12 cellular contexts compared by ENCODE assay signal in the genomic region with DNA sequence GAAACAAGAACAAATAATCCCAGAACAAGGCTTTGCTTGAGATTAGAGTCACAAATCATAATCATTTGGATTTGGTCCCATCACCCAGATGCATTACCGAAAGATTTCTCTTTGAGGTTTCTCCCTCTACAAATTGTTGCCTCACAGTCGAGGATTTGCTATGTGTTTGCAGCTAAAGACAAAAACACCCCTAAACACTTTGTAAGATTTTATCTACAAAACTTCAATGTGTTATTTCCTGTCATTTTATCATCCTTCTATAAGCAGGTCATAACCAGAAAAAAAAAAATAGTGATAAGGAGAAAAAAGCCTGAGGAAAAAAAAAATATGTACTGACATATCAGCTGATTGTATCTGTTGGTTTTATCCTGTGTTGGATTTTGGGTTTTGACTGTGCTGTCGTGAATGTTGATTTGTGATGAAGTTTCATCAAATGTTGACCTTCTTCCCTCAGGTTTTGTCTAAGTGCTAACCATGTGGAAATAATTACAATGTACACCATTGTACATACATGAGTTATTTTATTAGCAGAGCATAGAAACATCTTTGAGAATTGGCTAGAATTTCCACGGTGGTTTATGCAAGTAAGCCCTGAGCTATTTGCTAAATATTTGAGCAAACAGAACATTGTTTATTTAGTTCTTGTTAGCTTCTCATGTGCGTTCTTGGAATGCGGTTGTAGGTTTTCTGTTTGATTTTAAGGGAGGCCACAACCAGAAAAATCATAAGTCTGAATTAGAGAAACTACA.
DNase-seq lines count a peak whose midpoint lies in the region; ATAC-seq, FAIRE-seq and TF ChIP-seq lines count a peak whose summit lies in the region.
"Had no signal": no experiment of that assay in that cellular context is flagged by ENCODE, and none has a peak within 500 bp of the region (broad histone marks: within the 10 kb centered on the region; RNA-seq: fewer than 3 reads in every experiment).

No MANE protein-coding gene starts in this region.

- peaks cover 3% of the 10 kb centered on the region for H3K9me3 Mint-ChIP-seq in natural killer cell treated with Interleukin-12 subunit alpha and Interleukin-12 subunit beta and Interleukin-15 and Interleukin-18, amount 100 ng/mL, for 72 hours
- H3K9me3 Mint-ChIP-seq: activated naive CD4-positive, alpha-beta T cell treated with anti-CD3 and anti-CD28 coated beads, Interleukin-2, amount 50 U/mL, for 72 hours had no signal

- intact Hi-C loops in mammary epithelial cell (cut with micrococcal nuclease) (no loop called here), dorsolateral prefrontal cortex (cut with DNase I) (no loop called here)

- H3K9ac ChIP-seq in mammary epithelial cell (ENCODE audit: insufficient read depth, low read length): no peak overlapping the region

- no peak overlapping the region for H3K27ac ChIP-seq in mammary epithelial cell (ENCODE audit: insufficient read depth, low read depth, low read length)
- H3K27ac ChIP-seq in dorsolateral prefrontal cortex: no peak overlapping the region
- no peak overlapping the region for H3K27ac ChIP-seq in small intestine (ENCODE audit: low read depth in 1 of 2, low read length in 1 of 2)
- H3K27ac ChIP-seq in Peyer's patch: peak overlapping the region in 1 of 4 donors; percentile 32

- H3K36me3 ChIP-seq in mammary epithelial cell (ENCODE audit: insufficient read depth, low read length) (no peaks in the 10 kb centered on the region), small intestine (ENCODE audit: control insufficient read depth in 2 of 2, insufficient read depth in 2 of 2, low read length in 2 of 2) (no peaks in the 10 kb centered on the region), Peyer's patch (no peaks in the 10 kb centered on the region)

- peak; percentile 58 to 84 for ATAC-seq in natural killer cell treated with Interleukin-12 subunit alpha and Interleukin-12 subunit beta and Interleukin-15 and Interleukin-18, amount 100 ng/mL, for 72 hours
- ATAC-seq: activated CD4-positive, CD25-positive, alpha-beta regulatory T cell treated with anti-CD3 and anti-CD28 coated beads, Interleukin-2, amount 50 U/mL, for 24 hours; activated naive CD4-positive, alpha-beta T cell treated with anti-CD3 and anti-CD28 coated beads, Interleukin-2, amount 50 U/mL, for 72 hours had no signal

- in situ Hi-C loops in mammary epithelial cell (cut with MboI; ENCODE audit: low sequenced_read_pairs in 2 of 2): no loop called here

- H3K4me1 Mint-ChIP-seq in natural killer cell treated with Interleukin-12 subunit alpha and Interleukin-12 subunit beta and Interleukin-15 and Interleukin-18, amount 100 ng/mL, for 72 hours (ENCODE audit: low read depth in 2 of 2): peaks cover 14 to 29% of the 10 kb centered on the region in 2 donors

- 36% methylated on average over 6 of the region's 6 CpGs for WGBS in mammary epithelial cell (ENCODE audit: low coverage, missing lambda C conversion rate)
- 34 to 41% (median 38%) methylated on average over 6 of the region's 6 CpGs for WGBS in small intestine, 3 donors

- no peaks in the 10 kb centered on the region for H4K20me1 ChIP-seq in mammary epithelial cell (ENCODE audit: insufficient read depth, low read length)

- TF ChIP-seq POLR2A in Peyer's patch (IDR thresholded peaks at IDR 0.05): no peak

- H3K27me3 ChIP-seq in mammary epithelial cell (ENCODE audit: insufficient read depth, low read length) (no peaks in the 10 kb centered on the region), dorsolateral prefrontal cortex (no peaks in the 10 kb centered on the region), small intestine (ENCODE audit: control insufficient read depth in 2 of 2, insufficient read depth in 2 of 2, low read length in 2 of 2) (no peaks in the 10 kb centered on the region), Peyer's patch (no peaks in the 10 kb centered on the region)

- no peak overlapping the region for H3K27ac Mint-ChIP-seq in natural killer cell treated with Interleukin-12 subunit alpha and Interleukin-12 subunit beta and Interleukin-15 and Interleukin-18, amount 100 ng/mL, for 72 hours
- H3K27ac Mint-ChIP-seq: activated naive CD4-positive, alpha-beta T cell treated with anti-CD3 and anti-CD28 coated beads, Interleukin-2, amount 50 U/mL, for 72 hours had no signal

- TF ChIP-seq CTCF in mammary epithelial cell (conservative IDR thresholded peaks at IDR 0.05 in 1 of 2, IDR thresholded peaks at IDR 0.05 in 1 of 2; ENCODE audit: extremely low read depth in 1 of 2, insufficient read depth in 1 of 2, low read depth in 1 of 2, low read length in 2 of 2): no peak
- TF ChIP-seq CTCF in dorsolateral prefrontal cortex (IDR thresholded peaks at IDR 0.05 in 54 of 56, conservative IDR thresholded peaks at IDR 0.05 in 2 of 56; ENCODE audit: low read depth in 1 of 56, partially characterized antibody in 56 of 56): no peak
- TF ChIP-seq CTCF in Peyer's patch (IDR thresholded peaks at IDR 0.05): no peak

- no peak for FAIRE-seq in small intestine (lab: Jason Lieb, UNC)

- dilution Hi-C loops in mammary epithelial cell (cut with HindIII; ENCODE audit: low sequenced_read_pairs): no loop called here

- H3K4me3 Mint-ChIP-seq in natural killer cell treated with Interleukin-12 subunit alpha and Interleukin-12 subunit beta and Interleukin-15 and Interleukin-18, amount 100 ng/mL, for 72 hours: peak overlapping the region; percentile 34

- H3K4me2 ChIP-seq in mammary epithelial cell (ENCODE audit: insufficient read depth, low read depth, low read length): no peak overlapping the region

- CTCF ChIA-PET in mammary epithelial cell (lab: Charles Lee; ENCODE audit: low non-redundant PET): no interaction called here

- DNase-seq in AG08395 (ENCODE audit: low spot score) (peak; percentile 51), LoVo (ENCODE audit: low spot score) (peak; percentile 4), mammary epithelial cell (peak; percentile 68), dorsolateral prefrontal cortex (no peak), small intestine (no peak), DMS79 (lab: John Stamatoyannopoulos, UW) (no peak), Peyer's patch (no peak)
- no peak for DNase-seq in natural killer cell treated with Interleukin-12 subunit alpha and Interleukin-12 subunit beta and Interleukin-15 and Interleukin-18, amount 100 ng/mL, for 72 hours (ENCODE audit: low spot score)
- DNase-seq: Kasumi-1; stimulated activated naive CD4-positive, alpha-beta T cell treated with Interleukin-2 at 50 U/mL for 16 hours had no signal

- H3K4me3 ChIP-seq in mammary epithelial cell (replicated peaks in 1 of 3; ENCODE audit: insufficient read depth in 1 of 3, low read depth in 2 of 3, low read length in 3 of 3): no peak overlapping the region
- no peak overlapping the region for H3K4me3 ChIP-seq in dorsolateral prefrontal cortex
- H3K4me3 ChIP-seq in small intestine (ENCODE audit: low read depth in 1 of 2, low read length in 2 of 2): no peak overlapping the region
- no peak overlapping the region for H3K4me3 ChIP-seq in Peyer's patch

- no peaks in the 10 kb centered on the region for H3K9me3 ChIP-seq in mammary epithelial cell (replicated peaks; ENCODE audit: insufficient read depth, low read length)
- H3K9me3 ChIP-seq in small intestine (ENCODE audit: control insufficient read depth, low read depth): no peaks in the 10 kb centered on the region
- H3K9me3 ChIP-seq in Peyer's patch: no peaks in the 10 kb centered on the region

- peaks cover 10% of the 10 kb centered on the region for H3K4me1 ChIP-seq in mammary epithelial cell (ENCODE audit: insufficient read depth, low read length)
- H3K4me1 ChIP-seq in small intestine (ENCODE audit: control insufficient read depth in 2 of 2, insufficient read depth in 1 of 2, low read depth in 1 of 2, low read length in 1 of 2): no peaks in the 10 kb centered on the region
- H3K4me1 ChIP-seq in Peyer's patch: no peaks in the 10 kb centered on the region

- no peaks in the 10 kb centered on the region for H3K27me3 Mint-ChIP-seq in natural killer cell treated with Interleukin-12 subunit alpha and Interleukin-12 subunit beta and Interleukin-15 and Interleukin-18, amount 100 ng/mL, for 72 hours

- BruUV-seq in mammary epithelial cell (replicated peaks; lab: Mats Ljungman, UMichigan): no TSS peak

- no peaks in the 10 kb centered on the region for H3K79me2 ChIP-seq in mammary epithelial cell (ENCODE audit: insufficient read depth, low read length)

- peak overlapping the region; percentile 33 for H2AFZ ChIP-seq in mammary epithelial cell (ENCODE audit: low read depth, low read length)

- peaks cover 9% of the 10 kb centered on the region for H3K36me3 Mint-ChIP-seq in natural killer cell treated with Interleukin-12 subunit alpha and Interleukin-12 subunit beta and Interleukin-15 and Interleukin-18, amount 100 ng/mL, for 72 hours
- H3K36me3 Mint-ChIP-seq: activated naive CD4-positive, alpha-beta T cell treated with anti-CD3 and anti-CD28 coated beads, Interleukin-2, amount 50 U/mL, for 72 hours had no signal

Comparison
In these comparisons a context has a peak if more than half of its experiments do, and no peak if none do; other contexts are left out.
1. DNase-seq: peak in AG08395 (single experiment), LoVo (single experiment) and mammary epithelial cell (single experiment); none in natural killer cell treated with Interleukin-12 subunit alpha and Interleukin-12 subunit beta and Interleukin-15 and Interleukin-18, amount 100 ng/mL, for 72 hours (single experiment), dorsolateral prefrontal cortex (0 of 10), small intestine (single experiment), DMS79 (single experiment) and Peyer's patch (0 of 3).